ENCODE assay signal across 13 cellular contexts in genomic region chr11:117825538-117826359, GRCh38. TPM values are rescaled to one million over a fixed set of nuclear protein-coding genes. Genes with fewer than 3 reads are reported as not detected.
DNase-seq lines count a peak whose midpoint lies in the region; ATAC-seq, FAIRE-seq and TF ChIP-seq lines count a peak whose summit lies in the region.
"Had no signal": no experiment of that assay in that cellular context is flagged by ENCODE, and none has a peak within 500 bp of the region (broad histone marks: within the 10 kb centered on the region; RNA-seq: fewer than 3 reads in every experiment).

No MANE protein-coding gene starts in this region.

- no peaks in the 10 kb centered on the region for H3K36me3 ChIP-seq in K562 (ENCODE audit: control insufficient read depth, insufficient read depth, low read length)
- no peaks in the 10 kb centered on the region for H3K36me3 ChIP-seq in muscle layer of colon (ENCODE audit: insufficient read depth, low read length)

- H3K9me3 ChIP-seq in K562 (replicated peaks; ENCODE audit: control insufficient read depth, insufficient read depth, low read depth, low read length) (no peaks in the 10 kb centered on the region), muscle layer of colon (ENCODE audit: low read length) (no peaks in the 10 kb centered on the region)

- H3K4me3 ChIP-seq in K562 (no peak overlapping the region), muscle layer of colon (ENCODE audit: low read depth in 1 of 2, low read length in 2 of 2) (no peak overlapping the region)

- CTCF ChIA-PET in K562 (lab: Yijun Ruan, JAX; ENCODE audit: low intra/inter-chr PET ratio) = no interaction called here

- H3K79me2 ChIP-seq in K562 (ENCODE audit: control insufficient read depth, insufficient read depth, low read length) = no peaks in the 10 kb centered on the region

- peaks cover 0 to 28% of the 10 kb centered on the region in 2 experiments; a peak in 1 of 5 replicates for H3K4me1 ChIP-seq in K562 (replicated peaks in 1 of 2; ENCODE audit: control insufficient read depth in 2 of 2, insufficient read depth in 2 of 2, low read length in 2 of 2)
- peaks cover 46% of the 10 kb centered on the region for H3K4me1 ChIP-seq in muscle layer of colon (ENCODE audit: insufficient read depth, low read length)

- no peak for FAIRE-seq in K562 (lab: Jason Lieb, UNC)

- BruUV-seq in K562 (replicated peaks; lab: Mats Ljungman, UMichigan) = no TSS peak

- POLR2A ChIA-PET in K562 (lab: Yijun Ruan, JAX) = interaction anchor here (0.9 kb wide), 2 partner anchors 8 to 24 kb away, joined by 3 to 8 read pairs; no protein-coding TSS in a partner anchor

- intact Hi-C loops in left cardiac atrium (cut with DNase I) (no loop called here), left ventricle myocardium superior (cut with micrococcal nuclease) (no loop called here), K562 (cut with micrococcal nuclease) (no loop called here)

- no peak for TF ChIP-seq RAD21 in K562 (CRISPR knock-in tag; conservative IDR thresholded peaks at IDR 0.05 in 1 of 2, IDR thresholded peaks at IDR 0.05 in 1 of 2)

- peaks cover 13% of the 10 kb centered on the region; the same call in 1 of the 2 replicates for H4K20me1 ChIP-seq in K562 (replicated peaks; ENCODE audit: control insufficient read depth, insufficient read depth, low read length)

- in situ Hi-C loops in K562 (cut with MboI) = no loop called here

- H3K9me1 ChIP-seq in K562 (ENCODE audit: control insufficient read depth, insufficient read depth, low read length) = no peaks in the 10 kb centered on the region

- WGBS in K562 (ENCODE audit: insufficient coverage, low coverage, missing lambda C conversion rate) = under 1% methylated on average over 14 of the region's 14 CpGs

- ATAC-seq in left cardiac atrium (no peak), left ventricle myocardium superior (no peak), K562 (no peak)

- no peak for TF ChIP-seq POLR2A in K562 (conservative IDR thresholded peaks at IDR 0.05)

- H3K27me3 ChIP-seq in K562 (ENCODE audit: control insufficient read depth in 2 of 2, insufficient read depth in 2 of 2, low read length in 2 of 2) (peaks cover 25 to 81% of the 10 kb centered on the region in 2 experiments), muscle layer of colon (ENCODE audit: control insufficient read depth in 1 of 2, insufficient read depth in 2 of 2, low read length in 2 of 2) (no peaks in the 10 kb centered on the region)

- DNase-seq in left cardiac atrium (peak; percentile 6), left ventricle myocardium superior (no peak), K562 (ENCODE audit: extremely low read depth in 1 of 4, low spot score in 3 of 4) (no peak), NCI-H226 (no peak), dermis blood vessel endothelial cell (no peak), hypothalamus (lab: John Stamatoyannopoulos, UW) (no peak), COLO829 (ENCODE audit: low spot score) (no peak)
- DNase-seq: effector CD8-positive, alpha-beta T cell; foreskin fibroblast; SIG-M5; trophoblast cell had no signal

- TF ChIP-seq CTCF in K562 (IDR thresholded peaks at IDR 0.05 in 2 of 3, conservative IDR thresholded peaks at IDR 0.05 in 1 of 3; ENCODE audit: insufficient read depth in 2 of 3, low read depth in 1 of 3, low read length in 3 of 3) = no peak

- no peak overlapping the region for H2AFZ ChIP-seq in K562 (ENCODE audit: low read depth, low read length)

- TF ChIP-seq EP300 in K562 (IDR thresholded peaks at IDR 0.05; ENCODE audit: low read length) = no peak

- H3K9ac ChIP-seq in K562 (ENCODE audit: insufficient read depth in 1 of 2, low read depth in 2 of 2, low read length in 2 of 2) (no peak overlapping the region), muscle layer of colon (ENCODE audit: low read length) (no peak overlapping the region)

- H3K27ac ChIP-seq in K562 (ENCODE audit: extremely low read depth, low read depth, low read length) (no peak overlapping the region), muscle layer of colon (ENCODE audit: low read depth, low read length) (peak overlapping the region; percentile 52)

- H3K4me2 ChIP-seq in K562 (ENCODE audit: insufficient read depth, low read length) = no peak overlapping the region

TF ChIP-seq in K562, 482 proteins besides CTCF, POLR2A, EP300 and RAD21:
- TF ChIP-seq RBM25 (IDR thresholded peaks at IDR 0.05; ENCODE audit: low read depth, low read length, severe bottlenecking) (peak; percentile 88), ZNF780A (CRISPR knock-in tag; IDR thresholded peaks at IDR 0.05) (no peak), CREBBP (IDR thresholded peaks at IDR 0.05; ENCODE audit: low read depth, low read length) (no peak), KDM1A (IDR thresholded peaks at IDR 0.05) (0 out of 4 replicates have a peak, but pooled peaks of 1 of the 2 experiments have one; percentile 27), BCOR (IDR thresholded peaks at IDR 0.05) (peak; percentile 51; the same call in 1 of the 2 replicates), ESRRA (IDR thresholded peaks at IDR 0.05; ENCODE audit: borderline replicate concordance, low read depth) (peak; percentile 35; the same call in 1 of the 2 replicates), SMARCA5 (IDR thresholded peaks at IDR 0.05) (0 out of 2 replicates have a peak, but pooled peaks have one; percentile 16), RCOR1 (IDR thresholded peaks at IDR 0.05; ENCODE audit: borderline replicate concordance in 1 of 2, low read depth in 2 of 2, low read length in 2 of 2) (0 out of 4 replicates have a peak, but pooled peaks of 1 of the 2 experiments have one; percentile 23)

RNA-seq across cellular contexts. Expression of gene FXYD2, which starts 1.2 kb away (rescaled TPM):
- total RNA-seq in left cardiac atrium = 1 to 10 TPM; 1.6 to 1.9 TPM
- total RNA-seq in left ventricle myocardium superior = 1.4 TPM
- not detected in 2 replicates for total RNA-seq in K562 (2011; cell fraction: chromatin; rRNA removed; ENCODE audit: low replicate concordance)
- not detected in 2 replicates for total RNA-seq in K562 (2011; cell fraction: nucleolus; rRNA removed)
- not detected in 2 replicates for total RNA-seq in K562 (2011; cell fraction: nucleoplasm; rRNA removed)
- not detected in 2 replicates for total RNA-seq in K562 (2014; rRNA removed)
- total RNA-seq in K562 (2014; rRNA removed; fragmentation: Illumina TruSeq; extraction: Trizol) = not detected in 2 replicates
- total RNA-seq in K562 (2015; rRNA removed; fragmentation: Illumina TruSeq; extraction: Trizol) = not detected in 2 replicates
- total RNA-seq in K562 (2021) = 0.29 TPM in 1 of 2 replicates, not detected in the other
- not detected in 2 replicates for polyA plus RNA-seq in K562 (2011; rRNA removed)
- not detected in 2 replicates for polyA plus RNA-seq in K562 (2011; cell fraction: cytosol; rRNA removed)
- polyA plus RNA-seq in K562 (2011; cell fraction: nucleus; rRNA removed) = not detected in 2 replicates
- polyA plus RNA-seq in K562 (2012) = not detected in 2 replicates
- polyA plus RNA-seq in K562 (2014; fragmentation: Illumina TruSeq; extraction: Trizol) = not detected in 2 replicates
- not detected for polyA plus RNA-seq in K562 (2014; fragmentation: Nextera tagmentation; extraction: Ambion mirVana)
- not detected in 2 replicates for polyA plus RNA-seq in K562 (2014; rRNA removed)
- polyA minus RNA-seq in K562 (2011; rRNA and poly(A)+ RNA removed) = not detected in 2 replicates
- not detected in 2 replicates for polyA minus RNA-seq in K562 (2011; cell fraction: cytosol; rRNA and poly(A)+ RNA removed)
- not detected in 2 replicates for polyA minus RNA-seq in K562 (2011; cell fraction: nucleus; rRNA and poly(A)+ RNA removed)
- 0.74 and 4.6 TPM in 2 replicates for total RNA-seq in dermis blood vessel endothelial cell
- total RNA-seq: osteocyte had no signal

RNA-seq across cellular contexts. Expression of gene DSCAML1, which starts 28.7 kb away (rescaled TPM):
- total RNA-seq in left cardiac atrium = under 1 TPM; 0.76 to 0.88 TPM
- 1.2 TPM for total RNA-seq in left ventricle myocardium superior
- not detected in 2 replicates for total RNA-seq in K562 (2011; cell fraction: chromatin; rRNA removed; ENCODE audit: low replicate concordance)
- total RNA-seq in K562 (2011; cell fraction: nucleolus; rRNA removed) = not detected in 2 replicates
- total RNA-seq in K562 (2011; cell fraction: nucleoplasm; rRNA removed) = not detected in 2 replicates
- total RNA-seq in K562 (2014; rRNA removed) = not detected in 2 replicates
- total RNA-seq in K562 (2014; rRNA removed; fragmentation: Illumina TruSeq; extraction: Trizol) = not detected in 2 replicates
- not detected in 2 replicates for total RNA-seq in K562 (2015; rRNA removed; fragmentation: Illumina TruSeq; extraction: Trizol)
- total RNA-seq in K562 (2021) = not detected in 2 replicates
- polyA plus RNA-seq in K562 (2011; rRNA removed) = not detected in 2 replicates
- polyA plus RNA-seq in K562 (2011; cell fraction: cytosol; rRNA removed) = not detected in 2 replicates
- not detected in 2 replicates for polyA plus RNA-seq in K562 (2011; cell fraction: nucleus; rRNA removed)
- polyA plus RNA-seq in K562 (2012) = not detected in 2 replicates
- polyA plus RNA-seq in K562 (2014; fragmentation: Illumina TruSeq; extraction: Trizol) = not detected in 2 replicates
- polyA plus RNA-seq in K562 (2014; fragmentation: Nextera tagmentation; extraction: Ambion mirVana) = not detected
- not detected in 2 replicates for polyA plus RNA-seq in K562 (2014; rRNA removed)
- not detected in 2 replicates for polyA minus RNA-seq in K562 (2011; rRNA and poly(A)+ RNA removed)
- polyA minus RNA-seq in K562 (2011; cell fraction: cytosol; rRNA and poly(A)+ RNA removed) = not detected in 2 replicates
- polyA minus RNA-seq in K562 (2011; cell fraction: nucleus; rRNA and poly(A)+ RNA removed) = not detected in 2 replicates
- total RNA-seq in dermis blood vessel endothelial cell = under 0.01 TPM in 1 of 2 replicates, not detected in the other
- total RNA-seq: osteocyte had no signal

RNA-seq across cellular contexts. Expression of gene FXYD6, which starts 50.7 kb away (rescaled TPM):
- total RNA-seq in left cardiac atrium (10 to 100 TPM; 31.2 to 37.6 TPM), left ventricle myocardium superior (35.4 TPM), K562 (2014; rRNA removed) (not detected in 2 replicates), K562 (2014; rRNA removed; fragmentation: Illumina TruSeq; extraction: Trizol) (not detected in 2 replicates), K562 (2015; rRNA removed; fragmentation: Illumina TruSeq; extraction: Trizol) (not detected in 2 replicates), K562 (2021) (0.27 and 0.35 TPM in 2 replicates), dermis blood vessel endothelial cell (1.1 and 1.7 TPM in 2 replicates)
- total RNA-seq in K562 (2011; cell fraction: chromatin; rRNA removed; ENCODE audit: low replicate concordance) = not detected in 2 replicates
- total RNA-seq in K562 (2011; cell fraction: nucleolus; rRNA removed) = not detected in 2 replicates
- total RNA-seq in K562 (2011; cell fraction: nucleoplasm; rRNA removed) = not detected in 2 replicates
- polyA plus RNA-seq in K562 (2011; rRNA removed) (not detected in 2 replicates), K562 (2014; fragmentation: Illumina TruSeq; extraction: Trizol) (not detected in 2 replicates), K562 (2014; fragmentation: Nextera tagmentation; extraction: Ambion mirVana) (not detected), K562 (2014; rRNA removed) (0.07 TPM in 1 of 2 replicates, not detected in the other)
- 0.06 TPM in 1 of 2 replicates, not detected in the other for polyA plus RNA-seq in K562 (2011; cell fraction: cytosol; rRNA removed)
- polyA plus RNA-seq in K562 (2011; cell fraction: nucleus; rRNA removed) = 0.11 TPM in 1 of 2 replicates, not detected in the other
- polyA plus RNA-seq in K562 (2012) = 0.07 and 0.14 TPM in 2 replicates
- 0.18 TPM in 1 of 2 replicates, not detected in the other for polyA minus RNA-seq in K562 (2011; rRNA and poly(A)+ RNA removed)
- not detected in 2 replicates for polyA minus RNA-seq in K562 (2011; cell fraction: cytosol; rRNA and poly(A)+ RNA removed)
- polyA minus RNA-seq in K562 (2011; cell fraction: nucleus; rRNA and poly(A)+ RNA removed) = not detected in 2 replicates

Comparison
In these comparisons a context has a peak if more than half of its experiments do, and no peak if none do; other contexts are left out.
1. RNA of gene FXYD6, which starts 50.7 kb away (total RNA-seq): 31.2 to 37.6 TPM in left cardiac atrium and 35.4 TPM in left ventricle myocardium superior (single experiment); 1.1 to 1.7 TPM in dermis blood vessel endothelial cell and 0.27 to 0.35 TPM in K562; every median in the first group is over 10 times any median in the second.